In genomic region chr3:73504255-73504654, GRCh38 we compare ENCODE assay signal across 15 cellular contexts.
A peak's percentile ranks its signal among the peaks of the same experiment; 100 is the strongest.
DNase-seq lines count a peak whose midpoint lies in the region; ATAC-seq and TF ChIP-seq lines count a peak whose summit lies in the region.
"Had no signal": no experiment of that assay in that cellular context is flagged by ENCODE, and none has a peak within 500 bp of the region (broad histone marks: within the 10 kb centered on the region; RNA-seq: fewer than 3 reads in every experiment).

No MANE protein-coding gene starts in this region.

- H3K4me3 ChIP-seq in SJCRH30 (no peak overlapping the region), lower leg skin (ENCODE audit: low read depth, poor library complexity, severe bottlenecking) (no peak overlapping the region)
- no peak overlapping the region for H3K4me3 ChIP-seq in naive thymus-derived CD4-positive, alpha-beta T cell (ENCODE audit: low read length)

- H3K36me3 ChIP-seq in SJCRH30 = no peaks in the 10 kb centered on the region
- H3K36me3 ChIP-seq in naive thymus-derived CD4-positive, alpha-beta T cell (ENCODE audit: control insufficient read depth in 2 of 3, insufficient read depth in 3 of 3, low read length in 3 of 3) = no peaks in the 10 kb centered on the region
- H3K36me3 ChIP-seq: ovary, WERI-Rb-1 had no signal

- no peaks in the 10 kb centered on the region for H3K36me3 Mint-ChIP-seq in nephron progenitor cell (ENCODE audit: low read depth)
- H3K36me3 Mint-ChIP-seq in naive thymus-derived CD4-positive, alpha-beta T cell = no peaks in the 10 kb centered on the region
- H3K36me3 Mint-ChIP-seq: activated CD8-positive, alpha-beta memory T cell treated with anti-CD3 and anti-CD28 coated beads, Interleukin-2, amount 10 ng/mL, durations not matched to agents 7 days and 5 days; activated naive CD4-positive, alpha-beta T cell treated with anti-CD3 and anti-CD28 coated beads, Interleukin-2, amount 50 U/mL, for 72 hours had no signal

- H3K27me3 ChIP-seq in SJCRH30 = no peaks in the 10 kb centered on the region
- no peaks in the 10 kb centered on the region for H3K27me3 ChIP-seq in naive thymus-derived CD4-positive, alpha-beta T cell (ENCODE audit: control insufficient read depth in 2 of 2, insufficient read depth in 2 of 2, low read length in 2 of 2)
- H3K27me3 ChIP-seq: ovary had no signal

- no peaks in the 10 kb centered on the region for H3K9me3 Mint-ChIP-seq in nephron progenitor cell
- no peaks in the 10 kb centered on the region for H3K9me3 Mint-ChIP-seq in naive thymus-derived CD4-positive, alpha-beta T cell
- H3K9me3 Mint-ChIP-seq: activated naive CD4-positive, alpha-beta T cell treated with anti-CD3 and anti-CD28 coated beads, Interleukin-2, amount 50 U/mL, for 72 hours had no signal

- H3K27ac ChIP-seq in SJCRH30 = peak overlapping the region; percentile 80
- no peak overlapping the region for H3K27ac ChIP-seq in naive thymus-derived CD4-positive, alpha-beta T cell (ENCODE audit: low read depth, low read length)
- H3K27ac ChIP-seq: WERI-Rb-1 had no signal

- peaks cover 39% of the 10 kb centered on the region for H3K4me1 ChIP-seq in SJCRH30
- H3K4me1 ChIP-seq in naive thymus-derived CD4-positive, alpha-beta T cell (ENCODE audit: control insufficient read depth in 2 of 2, insufficient read depth in 2 of 2, low read length in 2 of 2) = no peaks in the 10 kb centered on the region

- intact Hi-C loops in naive thymus-derived CD4-positive, alpha-beta T cell (cut with micrococcal nuclease) = no loop called here
- intact Hi-C loops in lower leg skin (cut with DNase I; ENCODE audit: low total_unique reads) = loop anchor here (5.0 kb wide), 1 partner anchor 402 kb away; no protein-coding TSS in a partner anchor

- CTCF ChIA-PET in naive thymus-derived CD4-positive, alpha-beta T cell (lab: Charles Lee) = no interaction called here

- TF ChIP-seq CTCF in nephron progenitor cell (IDR thresholded peaks at IDR 0.05) = no peak
- TF ChIP-seq CTCF in lower leg skin (IDR thresholded peaks at IDR 0.05) = no peak

- POLR2A ChIA-PET in naive thymus-derived CD4-positive, alpha-beta T cell (lab: Charles Lee) = no interaction called here

- peak overlapping the region; percentile 29 for H3K27ac Mint-ChIP-seq in nephron progenitor cell
- H3K27ac Mint-ChIP-seq in naive thymus-derived CD4-positive, alpha-beta T cell = no peak overlapping the region
- H3K27ac Mint-ChIP-seq: activated CD8-positive, alpha-beta memory T cell treated with anti-CD3 and anti-CD28 coated beads, Interleukin-2, amount 10 ng/mL, durations not matched to agents 7 days and 5 days; activated naive CD4-positive, alpha-beta T cell treated with anti-CD3 and anti-CD28 coated beads, Interleukin-2, amount 50 U/mL, for 72 hours had no signal

- peaks cover 56% of the 10 kb centered on the region for H3K4me1 Mint-ChIP-seq in nephron progenitor cell
- no peaks in the 10 kb centered on the region for H3K4me1 Mint-ChIP-seq in naive thymus-derived CD4-positive, alpha-beta T cell
- H3K4me1 Mint-ChIP-seq: activated CD8-positive, alpha-beta memory T cell treated with anti-CD3 and anti-CD28 coated beads, Interleukin-2, amount 10 ng/mL, durations not matched to agents 7 days and 5 days had no signal

- ATAC-seq in HG03342 (IDR thresholded peaks at IDR 0.05; ENCODE audit: unreplicated experiment) = no peak
- no peak for ATAC-seq in esophagus mucosa
- no peak for ATAC-seq in naive thymus-derived CD4-positive, alpha-beta T cell
- ATAC-seq: activated CD8-positive, alpha-beta memory T cell treated with anti-CD3 and anti-CD28 coated beads, Interleukin-2, amount 10 ng/mL, durations not matched to agents 7 days and 5 days; activated naive CD4-positive, alpha-beta T cell treated with anti-CD3 and anti-CD28 coated beads, Interleukin-2, amount 50 U/mL, for 72 hours had no signal

- no peaks in the 10 kb centered on the region for H3K27me3 Mint-ChIP-seq in nephron progenitor cell (ENCODE audit: low read depth, poor library complexity)
- peaks cover 4 to 27% (median 19%) of the 10 kb centered on the region in 5 donors for H3K27me3 Mint-ChIP-seq in naive thymus-derived CD4-positive, alpha-beta T cell

- H3K4me3 Mint-ChIP-seq in nephron progenitor cell = no peak overlapping the region
- H3K4me3 Mint-ChIP-seq in naive thymus-derived CD4-positive, alpha-beta T cell = no peak overlapping the region
- H3K4me3 Mint-ChIP-seq: activated CD8-positive, alpha-beta memory T cell treated with anti-CD3 and anti-CD28 coated beads, Interleukin-2, amount 10 ng/mL, durations not matched to agents 7 days and 5 days had no signal

- peak; percentile 79 for DNase-seq in DMS153 (lab: John Stamatoyannopoulos, UW)
- peak; percentile 80 for DNase-seq in NCI-H1105 (lab: John Stamatoyannopoulos, UW)
- DNase-seq in SJCRH30 = no peak
- no peak for DNase-seq in nephron progenitor cell
- no peak for DNase-seq in naive thymus-derived CD4-positive, alpha-beta T cell
- no peak for DNase-seq in lower leg skin (ENCODE audit: low spot score in 2 of 2)
- DNase-seq: activated CD8-positive, alpha-beta memory T cell treated with anti-CD3 and anti-CD28 coated beads, Interleukin-2, amount 10 ng/mL, durations not matched to agents 7 days and 5 days; DND-41; NCI-H446 treated with DMSO at 0.1 percent for 48 hours; ovary; SIG-M5; WERI-Rb-1 had no signal

- H3K9me3 ChIP-seq in SJCRH30 (replicated peaks) = no peaks in the 10 kb centered on the region
- H3K9me3 ChIP-seq in naive thymus-derived CD4-positive, alpha-beta T cell (ENCODE audit: control insufficient read depth in 2 of 3, low read length in 3 of 3) = no peaks in the 10 kb centered on the region
- H3K9me3 ChIP-seq: ovary had no signal

- TF ChIP-seq POLR2A in lower leg skin (IDR thresholded peaks at IDR 0.05) = no peak

- WGBS in lower leg skin, 2 donors = 70 to 72% methylated on average over 3 of the region's 3 CpGs

Comparison
In these comparisons a context has a peak if more than half of its experiments do, and no peak if none do; other contexts are left out.
1. DNase-seq: peak in DMS153 (single experiment) and NCI-H1105 (single experiment); none in SJCRH30 (0 of 2), nephron progenitor cell (single experiment), naive thymus-derived CD4-positive, alpha-beta T cell (0 of 9) and lower leg skin (0 of 2).